1 cellular context compared by ENCODE assay signal in the genomic region with DNA sequence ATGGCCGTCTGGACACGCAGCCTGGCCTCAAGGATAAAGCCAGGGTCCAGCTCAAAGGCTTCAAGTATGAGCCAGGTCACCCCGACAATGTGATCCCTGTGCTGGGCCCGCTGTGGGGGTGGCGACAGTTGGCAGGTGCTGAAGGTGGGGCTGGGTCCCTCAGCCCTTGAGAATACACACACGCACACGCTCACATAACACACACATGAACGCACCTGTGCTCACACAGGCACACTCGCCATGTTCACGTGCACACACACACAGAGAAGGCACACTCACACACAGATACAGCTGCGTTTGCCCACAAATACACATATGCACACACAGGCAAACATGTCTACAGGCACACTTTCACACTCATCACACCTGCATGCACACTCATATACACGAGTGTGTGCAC. TPM values are rescaled to one million over a fixed set of nuclear protein-coding genes. Genes with fewer than 3 reads are reported as not detected.
"Had no signal": no experiment of that assay in that cellular context is flagged by ENCODE, and none has a peak within 500 bp of the region (broad histone marks: within the 10 kb centered on the region; RNA-seq: fewer than 3 reads in every experiment).

No MANE protein-coding gene starts in this region.

RNA-seq across cellular contexts. Expression of gene TUBB8B, which starts 35.4 kb away (rescaled TPM):
- total RNA-seq: GM12878 had no signal
